Comparison of ENCODE assay signal across 28 cellular contexts in the genomic region with DNA sequence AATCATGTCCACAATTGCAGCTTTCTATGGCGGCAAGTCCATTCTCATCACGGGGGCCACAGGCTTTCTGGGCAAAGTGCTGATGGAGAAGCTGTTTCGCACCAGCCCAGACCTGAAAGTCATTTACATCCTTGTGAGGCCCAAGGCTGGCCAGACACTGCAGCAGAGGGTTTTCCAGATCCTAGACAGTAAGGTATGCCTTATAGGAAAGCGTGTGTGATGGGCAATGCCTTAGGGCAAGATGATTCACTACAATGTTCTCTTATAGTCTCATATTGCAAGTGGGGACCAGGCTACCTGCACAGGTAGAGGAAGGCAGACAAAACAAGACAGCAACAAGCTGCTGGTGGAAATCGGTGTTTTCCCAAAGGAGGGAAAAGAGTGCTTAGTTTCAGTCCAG.
"Had no signal": no experiment of that assay in that cellular context is flagged by ENCODE, and none has a peak within 500 bp of the region (broad histone marks: within the 10 kb centered on the region; RNA-seq: fewer than 3 reads in every experiment).

No MANE protein-coding gene starts in this region.

- H3K36me3 ChIP-seq: adrenal gland, cardiac muscle cell, colonic mucosa, gastrocnemius medialis had no signal

- H3K27ac ChIP-seq: adrenal gland, body of pancreas, cardiac muscle cell, colonic mucosa, gastrocnemius medialis had no signal

- H3K4me1 ChIP-seq: adrenal gland, body of pancreas, colonic mucosa, gastrocnemius medialis had no signal

- ATAC-seq: activated CD4-positive, alpha-beta T cell treated with anti-CD3 and anti-CD28 coated beads for 36 hours; activated CD8-positive, alpha-beta memory T cell treated with anti-CD3 and anti-CD28 coated beads, Interleukin-2, amount 10 ng/mL, durations not matched to agents 7 days and 5 days; activated CD8-positive, alpha-beta T cell treated with anti-CD3 and anti-CD28 coated beads, Interleukin-2, amount 10 ng/mL, durations not matched to agents 7 days and 5 days; activated naive CD8-positive, alpha-beta T cell treated with anti-CD3 and anti-CD28 coated beads, Interleukin-2, amount 50 U/mL, for 24 hours; body of pancreas; esophagus mucosa; gastrocnemius medialis had no signal

- DNase-seq: activated CD4-positive, alpha-beta memory T cell treated with anti-CD3 and anti-CD28 coated beads for 36 hours; activated CD4-positive, alpha-beta T cell treated with anti-CD3 and anti-CD28 coated beads for 36 hours; activated CD4-positive, alpha-beta T cell treated with anti-CD3 and anti-CD28 coated beads, Interleukin-2, amount 10 ng/mL, durations not matched to agents 24 days and 14 days; activated CD4-positive, CD25-positive, alpha-beta regulatory T cell; activated CD4-positive, CD25-positive, alpha-beta regulatory T cell treated with anti-CD3 and anti-CD28 coated beads, Interleukin-2, amount 50 U/mL, for 72 hours; activated CD8-positive, alpha-beta memory T cell treated with anti-CD3 and anti-CD28 coated beads, Interleukin-2, amount 10 ng/mL, durations not matched to agents 7 days and 5 days; activated CD8-positive, alpha-beta memory T cell treated with anti-CD3 and anti-CD28 coated beads, Interleukin-2, amount 50 U/mL, for 4 hours; activated CD8-positive, alpha-beta T cell treated with anti-CD3 and anti-CD28 coated beads, Interleukin-2, amount 10 ng/mL, durations not matched to agents 7 days and 5 days; activated effector memory CD4-positive, alpha-beta T cell treated with anti-CD3 and anti-CD28 coated beads, Interleukin-2, amount 50 U/mL, for 16 hours; activated naive CD4-positive, alpha-beta T cell treated with anti-CD3 and anti-CD28 coated beads for 36 hours; activated naive CD8-positive, alpha-beta T cell treated with anti-CD3 and anti-CD28 coated beads for 36 hours; activated naive CD8-positive, alpha-beta T cell treated with anti-CD3 and anti-CD28 coated beads, Interleukin-2, amount 50 U/mL, for 24 hours; activated T-cell treated with anti-CD3 and anti-CD28 coated beads, Interleukin-2, amount 50 U/mL, for 1 hour; activated T-cell treated with anti-CD3 and anti-CD28 coated beads, Interleukin-2, amount 50 U/mL, for 48 hours; adrenal gland; amygdala; aorta; body of pancreas; central memory CD4-positive, alpha-beta T cell; cerebellar nuclear complex; colonic mucosa; effector CD8-positive, alpha-beta T cell; foreskin fibroblast; gastrocnemius medialis; glutamatergic neuron; T-helper 2 cell had no signal

- H3K27me3 ChIP-seq: adrenal gland, body of pancreas, cardiac muscle cell, colonic mucosa, gastrocnemius medialis had no signal

- H3K4me3 ChIP-seq: adrenal gland, body of pancreas, cardiac muscle cell, colonic mucosa, gastrocnemius medialis had no signal

- H3K9me3 ChIP-seq: adrenal gland, body of pancreas, colonic mucosa, gastrocnemius medialis had no signal
